ENCODE assay signal across 8 cellular contexts in genomic region chr6:41787219-41787917, GRCh38. TPM values are rescaled to one million over a fixed set of nuclear protein-coding genes. Genes with fewer than 3 reads are reported as not detected.
DNase-seq lines count a peak whose midpoint lies in the region; ATAC-seq and TF ChIP-seq lines count a peak whose summit lies in the region.

TSS of gene TOMM6 (plus strand) at chr6:41787694. CDS start at chr6:41787698, 4 bp downstream.

- H3K4me1 ChIP-seq in vagina: peaks cover 51% of the 10 kb centered on the region

- H3K4me3 Mint-ChIP-seq in T-helper 1 cell treated with Interleukin-12 subunit alpha and Interleukin-12 subunit beta and Interleukin-4 antibody, amounts not matched to agents 30 μg/mL and 1 μg/mL, for 36 hours: peak within 1 kb of the TSS; percentile 88

- H3K36me3 Mint-ChIP-seq in T-helper 1 cell treated with Interleukin-12 subunit alpha and Interleukin-12 subunit beta and Interleukin-4 antibody, amounts not matched to agents 30 μg/mL and 1 μg/mL, for 36 hours (ENCODE audit: low read depth): peaks cover 21% of the 10 kb centered on the region

- TF ChIP-seq POLR2A in GM15510 (IDR thresholded peaks at IDR 0.05; ENCODE audit: borderline replicate concordance, extremely low read depth, insufficient read length) (peak; percentile 86), vagina (IDR thresholded peaks at IDR 0.05) (peak in 1 of 2 donors; percentile 84)

- H3K36me3 ChIP-seq in vagina: peaks cover 0 to 31% of the 10 kb centered on the region in 2 donors

- ATAC-seq in HG02885 (IDR thresholded peaks at IDR 0.05; ENCODE audit: poor library complexity, unreplicated experiment) (peak; percentile 83), left ventricle myocardium superior (peak; percentile 84)

- peaks cover 5% of the 10 kb centered on the region for H3K27me3 Mint-ChIP-seq in T-helper 1 cell treated with Interleukin-12 subunit alpha and Interleukin-12 subunit beta and Interleukin-4 antibody, amounts not matched to agents 30 μg/mL and 1 μg/mL, for 36 hours (ENCODE audit: low read depth)

- no peaks in the 10 kb centered on the region for H3K9me3 ChIP-seq in vagina

- peak; percentile 84 for DNase-seq in NCI-H1694 (lab: John Stamatoyannopoulos, UW)
- DNase-seq in amygdala (lab: John Stamatoyannopoulos, UW): peak; percentile 67 to 96 (median 90)
- peak; percentile 97 for DNase-seq in left ventricle myocardium superior
- DNase-seq in putamen (ENCODE audit: low spot score): peak; percentile 93
- peak in 1 of 2 donors; percentile 93 for DNase-seq in vagina (ENCODE audit: extremely low spot score in 2 of 2)

- peak; percentile 50 to 97 (median 88) for TF ChIP-seq CTCF in vagina (IDR thresholded peaks at IDR 0.05)

- H3K27ac Mint-ChIP-seq in T-helper 1 cell treated with Interleukin-12 subunit alpha and Interleukin-12 subunit beta and Interleukin-4 antibody, amounts not matched to agents 30 μg/mL and 1 μg/mL, for 36 hours: peak within 1 kb of the TSS; percentile 94

- H3K4me1 Mint-ChIP-seq in T-helper 1 cell treated with Interleukin-12 subunit alpha and Interleukin-12 subunit beta and Interleukin-4 antibody, amounts not matched to agents 30 μg/mL and 1 μg/mL, for 36 hours (ENCODE audit: low read depth): peaks cover 11% of the 10 kb centered on the region

- H3K9me3 Mint-ChIP-seq in T-helper 1 cell treated with Interleukin-12 subunit alpha and Interleukin-12 subunit beta and Interleukin-4 antibody, amounts not matched to agents 30 μg/mL and 1 μg/mL, for 36 hours: no peaks in the 10 kb centered on the region

- peak within 1 kb of the TSS; percentile 84 to 92 for H3K4me3 ChIP-seq in vagina

- H3K27ac ChIP-seq in vagina: peak within 1 kb of the TSS; percentile 95

- no peaks in the 10 kb centered on the region for H3K27me3 ChIP-seq in vagina

- intact Hi-C loops in left ventricle myocardium superior (cut with micrococcal nuclease) (loop anchor here (10.0 kb wide), 1 partner anchor 257 kb away; no protein-coding TSS in a partner anchor), vagina (cut with DNase I) (loop anchor here (2.0 kb wide), 1 partner anchor 133 kb away; the partner anchor contains the start of genes BYSL and MED20)

RNA-seq across cellular contexts. Expression of gene TOMM6, which starts in this region (rescaled TPM):
- total RNA-seq in left ventricle myocardium superior (216 TPM), vagina (105 TPM)
